ENCODE assay signal across 7 cellular contexts in genomic region chr2:224091671-224092070, GRCh38. TPM values are rescaled to one million over a fixed set of nuclear protein-coding genes. Genes with fewer than 3 reads are reported as not detected.
A peak's percentile ranks its signal among the peaks of the same experiment; 100 is the strongest.
DNase-seq lines count a peak whose midpoint lies in the region; TF ChIP-seq lines count a peak whose summit lies in the region.
"Not testable (repeated sequence)": the region's sequence is repeated elsewhere in the genome, so short reads cannot be mapped to it uniquely, and the experiment has no call there.
"Had no signal": no experiment of that assay in that cellular context is flagged by ENCODE, and none has a peak within 500 bp of the region (broad histone marks: within the 10 kb centered on the region; RNA-seq: fewer than 3 reads in every experiment).

No MANE protein-coding gene starts in this region.

- not testable (repeated sequence) for H3K36me3 ChIP-seq in WERI-Rb-1; endodermal cell (ENCODE audit: control insufficient read depth, insufficient read depth, low read length); mesendoderm (ENCODE audit: control insufficient read depth, insufficient read depth, low read length); trophoblast cell (ENCODE audit: control insufficient read depth in 1 of 2, insufficient read depth in 2 of 2, low read length in 2 of 2)

- H3K9me3 ChIP-seq in WERI-Rb-1 (ENCODE audit: severe bottlenecking); trophoblast cell (ENCODE audit: insufficient read depth, low read depth, low read length): not testable (repeated sequence)
- peaks cover 53% of the 10 kb centered on the region for H3K9me3 ChIP-seq in endodermal cell (ENCODE audit: control insufficient read depth, low read length)

- peak overlapping the region; percentile 65 for H3K18ac ChIP-seq in mesendoderm (ENCODE audit: low read length)
- not testable (repeated sequence) for H3K18ac ChIP-seq in trophoblast cell (ENCODE audit: low read length)

- H2AFZ ChIP-seq in trophoblast cell (ENCODE audit: insufficient read depth, low read length, poor library complexity) = not testable (repeated sequence)

- H3K27me3 ChIP-seq in WERI-Rb-1 (ENCODE audit: insufficient read depth, low read depth, severe bottlenecking); endodermal cell (ENCODE audit: control insufficient read depth, insufficient read depth, low read length, poor library complexity, severe bottlenecking); mesendoderm (ENCODE audit: insufficient read depth, low read length, poor library complexity); trophoblast cell (ENCODE audit: insufficient read depth, low read length): not testable (repeated sequence)

- not testable (repeated sequence) for H2BK120ac ChIP-seq in mesendoderm (ENCODE audit: low read depth, low read length); trophoblast cell (ENCODE audit: insufficient read depth, low read length, poor library complexity)

- not testable (repeated sequence) for H2AK5ac ChIP-seq in mesendoderm (ENCODE audit: low read length); trophoblast cell (ENCODE audit: low read length)

- not testable (repeated sequence) for H3K79me2 ChIP-seq in mesendoderm (ENCODE audit: control insufficient read depth, insufficient read depth, low read length); trophoblast cell (ENCODE audit: control insufficient read depth, insufficient read depth, low read length, poor library complexity)

- not testable (repeated sequence) for H4K12ac ChIP-seq in trophoblast cell (ENCODE audit: low read depth, low read length)

- H2BK15ac ChIP-seq in mesendoderm (replicated peaks; ENCODE audit: low read depth) = not testable (repeated sequence)

- H3K4me1 Mint-ChIP-seq in endodermal cell = peaks cover 19% of the 10 kb centered on the region

- not testable (repeated sequence) for H3K4ac ChIP-seq in mesendoderm (ENCODE audit: low read depth, low read length); trophoblast cell (ENCODE audit: low read depth, low read length)

- H3K27me3 Mint-ChIP-seq in endodermal cell (ENCODE audit: insufficient read depth) = not testable (repeated sequence)

- H4K5ac ChIP-seq in mesendoderm (ENCODE audit: low read length) = not testable (repeated sequence)

- not testable (repeated sequence) for H3K4me3 Mint-ChIP-seq in endodermal cell

- H3K4me1 ChIP-seq in endodermal cell (ENCODE audit: control insufficient read depth, insufficient read depth, low read length); mesendoderm (ENCODE audit: control insufficient read depth, low read depth, low read length); trophoblast cell (ENCODE audit: control insufficient read depth in 1 of 2, insufficient read depth in 2 of 2, low read length in 2 of 2): not testable (repeated sequence)

- not testable (repeated sequence) for H3K79me1 ChIP-seq in mesendoderm (ENCODE audit: low read length); trophoblast cell (ENCODE audit: low read length)

- peak overlapping the region; percentile 59 for H2BK5ac ChIP-seq in mesendoderm (ENCODE audit: low read length)
- H2BK5ac ChIP-seq in trophoblast cell (ENCODE audit: low read depth, low read length, poor library complexity) = not testable (repeated sequence)

- H3K23ac ChIP-seq in mesendoderm (ENCODE audit: low read length); trophoblast cell (ENCODE audit: low read length): not testable (repeated sequence)

- H3K14ac ChIP-seq in trophoblast cell (ENCODE audit: low read length) = not testable (repeated sequence)

- peak; percentile 65 for DNase-seq in NCI-H82 (lab: John Stamatoyannopoulos, UW)
- DNase-seq in WERI-Rb-1 = peak; percentile 62
- peak; percentile 71 for DNase-seq in endodermal cell
- DNase-seq in left kidney (ENCODE audit: low read depth, low spot score) = peak; percentile 36
- peak; percentile 87 for DNase-seq in mesendoderm
- not testable (repeated sequence) for DNase-seq in trophoblast cell

- TF ChIP-seq CTCF in WERI-Rb-1 (IDR thresholded peaks at IDR 0.05; ENCODE audit: low read depth, low read length); endodermal cell (conservative IDR thresholded peaks at IDR 0.05): not testable (repeated sequence)

- H3K27ac ChIP-seq in WERI-Rb-1; endodermal cell (ENCODE audit: low read depth, low read length); mesendoderm (ENCODE audit: low read depth, low read length); trophoblast cell (ENCODE audit: low read depth, low read length): not testable (repeated sequence)

- H2BK12ac ChIP-seq in trophoblast cell (ENCODE audit: low read length) = peak overlapping the region; percentile 20

- 32 to 62% methylated on average over 5 of the region's 5 CpGs for WGBS in endodermal cell (ENCODE audit: insufficient coverage in 1 of 2, insufficient read length in 1 of 2), 2 experiments
- WGBS in mesendoderm (ENCODE audit: extremely low coverage, insufficient coverage, low lambda C conversion rate) = no CpG with 5 or more reads among the region's 5 CpGs
- WGBS in trophoblast cell (ENCODE audit: extremely low coverage, insufficient coverage, insufficient read length) = no CpG with 5 or more reads among the region's 5 CpGs

- H4K8ac ChIP-seq in mesendoderm (ENCODE audit: low read depth, low read length); trophoblast cell (ENCODE audit: low read depth, low read length): not testable (repeated sequence)

- not testable (repeated sequence) for H3K36me3 Mint-ChIP-seq in endodermal cell (ENCODE audit: low read depth)

- H3K56ac ChIP-seq in mesendoderm (ENCODE audit: low read length) = peak overlapping the region; percentile 60

- H3K4me2 ChIP-seq in mesendoderm (ENCODE audit: low read length); trophoblast cell (ENCODE audit: low read length): not testable (repeated sequence)

- H3K4me3 ChIP-seq in WERI-Rb-1 (ENCODE audit: low read depth, low read length); mesendoderm (ENCODE audit: low read length); trophoblast cell (ENCODE audit: low read depth, low read length): not testable (repeated sequence)
- H3K4me3 ChIP-seq in endodermal cell (ENCODE audit: low read length) = peak overlapping the region; percentile 60

- H3K9ac ChIP-seq in endodermal cell (ENCODE audit: extremely low read depth, low read length, poor library complexity, severe bottlenecking); trophoblast cell (ENCODE audit: low read length): not testable (repeated sequence)
- peak overlapping the region; percentile 29 for H3K9ac ChIP-seq in mesendoderm (ENCODE audit: low read length)

- H3K9me3 Mint-ChIP-seq in endodermal cell = not testable (repeated sequence)

- H3K27ac Mint-ChIP-seq in endodermal cell = not testable (repeated sequence)

- not testable (repeated sequence) for H4K91ac ChIP-seq in trophoblast cell (ENCODE audit: low read depth, low read length)

RNA-seq across cellular contexts. Expression of gene SERPINE2, which starts 52.6 kb away (rescaled TPM):
- 100 to 1,000 TPM; 257 to 386 TPM for total RNA-seq in endodermal cell
- polyA plus RNA-seq in endodermal cell (2013, experiment 1 of 2) = 226 TPM
- polyA plus RNA-seq in endodermal cell (2013, experiment 2 of 2) = 288 TPM
- polyA plus RNA-seq in mesendoderm (2013, experiment 1 of 2) = 995 TPM
- 979 TPM for polyA plus RNA-seq in mesendoderm (2013, experiment 2 of 2)
- polyA plus RNA-seq in trophoblast cell (2013) = 169 and 186 TPM in 2 replicates
- polyA plus RNA-seq: CD14-positive monocyte had no signal
